13 cellular contexts compared by ENCODE assay signal in the genomic region with DNA sequence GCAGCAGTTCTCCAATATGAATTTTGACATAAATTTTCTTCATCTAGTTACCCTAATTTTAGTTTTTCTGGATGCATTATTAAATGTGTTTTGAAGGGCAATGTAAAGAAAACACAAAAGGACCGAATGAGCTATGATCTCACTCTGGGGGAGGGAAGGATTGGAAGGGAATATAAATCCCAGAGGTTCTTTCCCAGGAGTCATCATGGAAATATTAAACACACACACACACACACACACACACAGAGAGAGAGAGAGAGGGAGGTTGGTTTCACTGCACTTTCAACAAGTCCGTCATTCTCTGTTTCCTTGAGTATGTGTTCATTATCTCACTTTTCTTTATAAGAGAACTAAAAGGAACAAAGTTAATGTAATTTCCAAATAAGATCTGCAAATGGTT.
A peak's percentile ranks its signal among the peaks of the same experiment; 100 is the strongest.
DNase-seq lines count a peak whose midpoint lies in the region; ATAC-seq and TF ChIP-seq lines count a peak whose summit lies in the region.
"Had no signal": no experiment of that assay in that cellular context is flagged by ENCODE, and none has a peak within 500 bp of the region (broad histone marks: within the 10 kb centered on the region; RNA-seq: fewer than 3 reads in every experiment).

No MANE protein-coding gene starts in this region.

- no peak overlapping the region for H4K5ac ChIP-seq in IMR-90 (ENCODE audit: low read depth, low read length)

- peak overlapping the region; percentile 92 for H2BK5ac ChIP-seq in IMR-90 (ENCODE audit: low read depth, low read length, poor library complexity, severe bottlenecking)

- H3K79me2 ChIP-seq in mammary epithelial cell (ENCODE audit: insufficient read depth, low read length) = peaks cover 26% of the 10 kb centered on the region

- ATAC-seq in IMR-90 (ENCODE audit: low read depth) (peak; percentile 81), left lung (peak; percentile 61)
- ATAC-seq: CD8-positive, alpha-beta T cell had no signal

- H3K9ac ChIP-seq in IMR-90 (ENCODE audit: low read depth, low read length) = no peak overlapping the region
- peak overlapping the region; percentile 61 for H3K9ac ChIP-seq in mammary epithelial cell (ENCODE audit: insufficient read depth, low read length)

- H4K91ac ChIP-seq in IMR-90 (ENCODE audit: insufficient read depth, low read depth, low read length) = no peak overlapping the region

- H4K20me1 ChIP-seq in IMR-90 (ENCODE audit: insufficient read depth, low read length) = no peaks in the 10 kb centered on the region
- H4K20me1 ChIP-seq in mammary epithelial cell (ENCODE audit: insufficient read depth, low read length) = no peaks in the 10 kb centered on the region

- H3K23ac ChIP-seq in IMR-90 (ENCODE audit: low read depth, low read length) = no peak overlapping the region

- BruUV-seq in IMR-90 (replicated peaks; lab: Mats Ljungman, UMichigan) (no TSS peak), mammary epithelial cell (replicated peaks; lab: Mats Ljungman, UMichigan) (no TSS peak)

- H3K4me2 ChIP-seq in IMR-90 (ENCODE audit: low read depth, low read length) (peak overlapping the region; percentile 25; the same call in 1 of the 2 replicates), mammary epithelial cell (ENCODE audit: insufficient read depth, low read depth, low read length) (peak overlapping the region; percentile 53)

- H3K36me3 Mint-ChIP-seq in nephron progenitor cell (ENCODE audit: low read depth) = no peaks in the 10 kb centered on the region
- H3K36me3 Mint-ChIP-seq: CD8-positive, alpha-beta T cell had no signal

- intact Hi-C loops in IMR-90 (cut with micrococcal nuclease) (no loop called here), mammary epithelial cell (cut with micrococcal nuclease) (no loop called here), left lung (cut with DNase I) (no loop called here)

- no peak overlapping the region for H2AFZ ChIP-seq in IMR-90 (replicated peaks; ENCODE audit: low read length, poor library complexity)
- H2AFZ ChIP-seq in mammary epithelial cell (ENCODE audit: low read depth, low read length) = no peak overlapping the region

- H3K4me1 ChIP-seq in IMR-90 (ENCODE audit: control insufficient read depth, insufficient read depth, low read length) = peaks cover 5% of the 10 kb centered on the region; the same call in 1 of the 2 replicates
- H3K4me1 ChIP-seq in mammary epithelial cell (ENCODE audit: insufficient read depth, low read length) = peaks cover 40% of the 10 kb centered on the region
- H3K4me1 ChIP-seq in left lung = peaks cover 0 to 3% of the 10 kb centered on the region in 2 donors

- no peak overlapping the region for H3K4me3 Mint-ChIP-seq in nephron progenitor cell
- H3K4me3 Mint-ChIP-seq: CD8-positive, alpha-beta T cell had no signal

- H2AK9ac ChIP-seq in IMR-90 (replicated peaks; ENCODE audit: low read depth, low read length, poor library complexity) = no peak overlapping the region

- no peak overlapping the region; the same call in 1 of the 2 replicates for H3K56ac ChIP-seq in IMR-90 (ENCODE audit: extremely low read depth, insufficient read depth, low read length)

- DNase-seq in AG09309 (ENCODE audit: low read depth) (peak; percentile 91), IMR-90 (peak; percentile 98), mammary epithelial cell (peak; percentile 97), left lung (no peak), NCI-H2107 (lab: John Stamatoyannopoulos, UW) (no peak), nephron progenitor cell (no peak), NCI-H2081 (lab: John Stamatoyannopoulos, UW) (no peak)
- DNase-seq in stimulated activated CD4-positive, alpha-beta T cell treated with anti-CD3 and anti-CD28 coated beads, Interleukin-2, amount 100 ng/mL, for 48 hours = no peak
- DNase-seq: caudate nucleus; CD8-positive, alpha-beta T cell; head of caudate nucleus; NCI-H1436 treated with DMSO at 0.1 percent for 48 hours had no signal

- no peak overlapping the region for H3K4ac ChIP-seq in IMR-90 (ENCODE audit: low read depth, low read length)

- peaks cover 13% of the 10 kb centered on the region for H3K4me1 Mint-ChIP-seq in nephron progenitor cell

- no peak overlapping the region for H3K27ac Mint-ChIP-seq in nephron progenitor cell
- H3K27ac Mint-ChIP-seq: CD8-positive, alpha-beta T cell had no signal

- dilution Hi-C loops in IMR-90 (cut with HindIII; ENCODE audit: low sequenced_read_pairs, unreplicated experiment) = no loop called here
- dilution Hi-C loops in mammary epithelial cell (cut with HindIII; ENCODE audit: low sequenced_read_pairs) = no loop called here

- H2BK120ac ChIP-seq in IMR-90 (ENCODE audit: low read depth, low read length) = peak overlapping the region; percentile 44; the same call in 1 of the 2 replicates

- peak; percentile 29; the same call in 1 of the 2 replicates for TF ChIP-seq RAD21 in IMR-90 (IDR thresholded peaks at IDR 0.05; ENCODE audit: low read length)

- H2AK5ac ChIP-seq in IMR-90 (ENCODE audit: low read depth, low read length) = no peak overlapping the region

- CTCF ChIA-PET in IMR-90 (lab: Yijun Ruan, JAX) (no interaction called here), mammary epithelial cell (lab: Charles Lee; ENCODE audit: low non-redundant PET) (no interaction called here)

- H3K27ac ChIP-seq in IMR-90 (ENCODE audit: insufficient read depth, low read length) (no peak overlapping the region), mammary epithelial cell (ENCODE audit: insufficient read depth, low read depth, low read length) (peak overlapping the region; percentile 95), left lung (no peak overlapping the region)
- H3K27ac ChIP-seq: HL-60 had no signal

- no peak overlapping the region; the same call in 1 of the 2 replicates for H2BK20ac ChIP-seq in IMR-90 (ENCODE audit: low read depth, low read length)

- no peak overlapping the region for H2BK15ac ChIP-seq in IMR-90 (ENCODE audit: low read depth, low read length)

- H3K79me1 ChIP-seq in IMR-90 (ENCODE audit: low read depth in 1 of 2, low read length in 2 of 2) = peaks cover 3 to 15% of the 10 kb centered on the region in 2 experiments; a peak in 3 of 4 replicates

- TF ChIP-seq CTCF in AG09309 (IDR thresholded peaks at IDR 0.05; ENCODE audit: control insufficient read depth, insufficient read depth, low read depth, low read length, missing control alignments) = no peak
- no peak for TF ChIP-seq CTCF in IMR-90 (conservative IDR thresholded peaks at IDR 0.05; ENCODE audit: low read depth, low read length)
- no peak for TF ChIP-seq CTCF in mammary epithelial cell (conservative IDR thresholded peaks at IDR 0.05 in 1 of 2, IDR thresholded peaks at IDR 0.05 in 1 of 2; ENCODE audit: extremely low read depth in 1 of 2, insufficient read depth in 1 of 2, low read depth in 1 of 2, low read length in 2 of 2)
- TF ChIP-seq CTCF in left lung (IDR thresholded peaks at IDR 0.05) = no peak
- TF ChIP-seq CTCF in nephron progenitor cell (IDR thresholded peaks at IDR 0.05) = no peak

- no peak overlapping the region for H3K14ac ChIP-seq in IMR-90 (replicated peaks; ENCODE audit: low read depth, low read length)

- H3K9me3 Mint-ChIP-seq in nephron progenitor cell = peaks cover 16% of the 10 kb centered on the region

- POLR2A ChIA-PET in IMR-90 (lab: Charles Lee; ENCODE audit: unreplicated experiment) = no interaction called here

- no peaks in the 10 kb centered on the region for H3K36me3 ChIP-seq in IMR-90 (ENCODE audit: control insufficient read depth, insufficient read depth, low read length)
- H3K36me3 ChIP-seq in mammary epithelial cell (ENCODE audit: insufficient read depth, low read length) = no peaks in the 10 kb centered on the region
- no peaks in the 10 kb centered on the region for H3K36me3 ChIP-seq in left lung

- in situ Hi-C loops in IMR-90 (cut with MboI; ENCODE audit: low sequenced_read_pairs) (no loop called here), mammary epithelial cell (cut with MboI; ENCODE audit: low sequenced_read_pairs in 2 of 2) (loop anchor here in 1 of 2 donors (10.0 kb wide), 1 partner anchor 67 kb away; the partner anchor contains the start of gene DCBLD2)

- no peaks in the 10 kb centered on the region for H3K27me3 Mint-ChIP-seq in nephron progenitor cell (ENCODE audit: low read depth, poor library complexity)

- H3K9me3 ChIP-seq in IMR-90 (ENCODE audit: control insufficient read depth, insufficient read depth, low read length) (no peaks in the 10 kb centered on the region), mammary epithelial cell (replicated peaks; ENCODE audit: insufficient read depth, low read length) (no peaks in the 10 kb centered on the region), left lung (no peaks in the 10 kb centered on the region)

- peak overlapping the region in 1 of 2 experiments; percentile 16; a peak in 1 of 4 replicates for H4K8ac ChIP-seq in IMR-90 (ENCODE audit: low read depth in 2 of 2, low read length in 2 of 2)

- no peak overlapping the region for H3K4me3 ChIP-seq in AG09309 (ENCODE audit: control insufficient read depth, low read depth, low read length)
- H3K4me3 ChIP-seq in IMR-90 (ENCODE audit: insufficient read depth, low read depth, low read length) = no peak overlapping the region
- no peak overlapping the region for H3K4me3 ChIP-seq in mammary epithelial cell (replicated peaks in 1 of 3; ENCODE audit: insufficient read depth in 1 of 3, low read depth in 2 of 3, low read length in 3 of 3)
- H3K4me3 ChIP-seq in left lung = no peak overlapping the region

- H3K27me3 ChIP-seq in IMR-90 (ENCODE audit: control insufficient read depth, insufficient read depth, low read length) (no peaks in the 10 kb centered on the region), mammary epithelial cell (ENCODE audit: insufficient read depth, low read length) (no peaks in the 10 kb centered on the region), left lung (no peaks in the 10 kb centered on the region)

- TF ChIP-seq POLR2A in IMR-90 (IDR thresholded peaks at IDR 0.05; ENCODE audit: low read depth, low read length) = 0 out of 2 replicates have a peak, but pooled peaks have one; percentile 11

- WGBS in IMR-90 (ENCODE audit: extremely low coverage in 2 of 2, insufficient read length in 1 of 2), 2 experiments = no CpG with 5 or more reads among the region's 2 CpGs
- 14% methylated on average over 2 of the region's 2 CpGs for WGBS in mammary epithelial cell (ENCODE audit: low coverage, missing lambda C conversion rate)

- H3K9me1 ChIP-seq in IMR-90 (ENCODE audit: insufficient read depth, low read length) = peaks cover 3% of the 10 kb centered on the region; the same call in 1 of the 2 replicates

- no peak overlapping the region for H3K18ac ChIP-seq in IMR-90 (ENCODE audit: low read depth, low read length)

TF ChIP-seq in IMR-90, 13 proteins besides CTCF, POLR2A, EP300 and RAD21 (continues in another document):
- TF ChIP-seq RCOR1 (IDR thresholded peaks at IDR 0.05; ENCODE audit: insufficient replicate concordance, low read length) (no peak), CHD1 (IDR thresholded peaks at IDR 0.05; ENCODE audit: low read depth, low read length) (no peak)
- TF ChIP-seq, protein P1, sequence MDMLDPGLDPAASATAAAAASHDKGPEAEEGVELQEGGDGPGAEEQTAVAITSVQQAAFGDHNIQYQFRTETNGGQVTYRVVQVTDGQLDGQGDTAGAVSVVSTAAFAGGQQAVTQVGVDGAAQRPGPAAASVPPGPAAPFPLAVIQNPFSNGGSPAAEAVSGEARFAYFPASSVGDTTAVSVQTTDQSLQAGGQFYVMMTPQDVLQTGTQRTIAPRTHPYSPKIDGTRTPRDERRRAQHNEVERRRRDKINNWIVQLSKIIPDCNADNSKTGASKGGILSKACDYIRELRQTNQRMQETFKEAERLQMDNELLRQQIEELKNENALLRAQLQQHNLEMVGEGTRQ (IDR thresholded peaks at IDR 0.05; ENCODE audit: low read depth, low read length) = no peak

Comparison
In these comparisons a context has a peak if more than half of its experiments do, and no peak if none do; other contexts are left out.
1. DNase-seq: peak in AG09309 (single experiment), IMR-90 (single experiment) and mammary epithelial cell (single experiment); none in left lung (0 of 2), NCI-H2107 (single experiment), nephron progenitor cell (single experiment), NCI-H2081 (0 of 2) and stimulated activated CD4-positive, alpha-beta T cell treated with anti-CD3 and anti-CD28 coated beads, Interleukin-2, amount 100 ng/mL, for 48 hours (0 of 2).